32 cellular contexts compared by ENCODE assay signal in the genomic region with DNA sequence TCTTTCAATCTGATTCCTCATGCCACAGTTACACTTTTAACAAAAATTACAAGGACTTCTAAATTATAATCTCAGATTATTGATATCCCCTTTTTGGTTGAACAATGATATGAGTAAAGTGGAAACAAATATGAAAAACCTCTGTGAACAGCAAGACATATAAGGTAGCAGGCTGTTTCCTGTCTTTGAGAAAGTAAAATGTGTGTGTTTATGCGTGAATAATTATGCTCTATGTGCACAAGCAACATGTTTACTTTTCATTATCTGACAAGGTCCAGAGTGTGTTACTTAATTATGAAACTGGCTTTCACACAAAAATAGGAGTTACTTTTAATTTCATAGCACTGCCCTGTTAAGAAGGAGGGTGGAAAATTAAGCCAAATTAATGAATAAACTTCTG. TPM values are rescaled to one million over a fixed set of nuclear protein-coding genes. Genes with fewer than 3 reads are reported as not detected.
DNase-seq lines count a peak whose midpoint lies in the region; ATAC-seq and TF ChIP-seq lines count a peak whose summit lies in the region.
"Had no signal": no experiment of that assay in that cellular context is flagged by ENCODE, and none has a peak within 500 bp of the region (broad histone marks: within the 10 kb centered on the region; RNA-seq: fewer than 3 reads in every experiment).

No MANE protein-coding gene starts in this region.

- BruUV-seq in MCF 10A (replicated peaks; lab: Mats Ljungman, UMichigan): no TSS peak

- no peak overlapping the region for H3K27ac ChIP-seq in substantia nigra (ENCODE audit: low read depth, low read length, poor library complexity, severe bottlenecking)
- H3K27ac ChIP-seq: breast epithelium, esophagus squamous epithelium, foreskin keratinocyte, heart left ventricle, ovary, Peyer's patch, upper lobe of left lung had no signal

- H3K9me3 Mint-ChIP-seq in T-helper 2 cell treated with Interferon-gamma antibody and Interleukin-4, amounts not matched to agents 5 μg/mL and 100 μg/mL, for 36 hours: no peaks in the 10 kb centered on the region
- H3K9me3 Mint-ChIP-seq in MCF 10A (ENCODE audit: unreplicated experiment): no peaks in the 10 kb centered on the region
- H3K9me3 Mint-ChIP-seq: neural crest cell; stimulated activated memory B cell treated with anti-CD40 and anti-IgM and Interleukin-4, amounts not matched to agents 10 μg/mL and 1 μg/mL and 100 μg/mL, for 72 hours had no signal

- no peaks in the 10 kb centered on the region for H3K27me3 Mint-ChIP-seq in T-helper 2 cell treated with Interferon-gamma antibody and Interleukin-4, amounts not matched to agents 5 μg/mL and 100 μg/mL, for 36 hours (ENCODE audit: low read depth)
- H3K27me3 Mint-ChIP-seq in MCF 10A (ENCODE audit: insufficient read depth, unreplicated experiment): no peaks in the 10 kb centered on the region
- H3K27me3 Mint-ChIP-seq: activated naive CD8-positive, alpha-beta T cell; stimulated activated memory B cell treated with anti-CD40 and anti-IgM and Interleukin-4, amounts not matched to agents 10 μg/mL and 1 μg/mL and 100 μg/mL, for 72 hours had no signal

- TF ChIP-seq CTCF in MCF 10A (IDR thresholded peaks at IDR 0.05; ENCODE audit: unreplicated experiment): no peak

- peaks cover 16% of the 10 kb centered on the region for H3K4me1 Mint-ChIP-seq in T-helper 2 cell treated with Interferon-gamma antibody and Interleukin-4, amounts not matched to agents 5 μg/mL and 100 μg/mL, for 36 hours (ENCODE audit: low read depth)
- no peaks in the 10 kb centered on the region for H3K4me1 Mint-ChIP-seq in MCF 10A (ENCODE audit: insufficient read depth, unreplicated experiment)
- H3K4me1 Mint-ChIP-seq: CD14-positive monocyte, neural crest cell had no signal

- CTCF ChIA-PET in MCF 10A (lab: Yijun Ruan, JAX): no interaction called here

- ATAC-seq in GM21360 (IDR thresholded peaks at IDR 0.05; ENCODE audit: unreplicated experiment) (peak; percentile 51), HG03378 (IDR thresholded peaks at IDR 0.05; ENCODE audit: unreplicated experiment) (peak; percentile 53)
- ATAC-seq: activated CD8-positive, alpha-beta T cell treated with anti-CD3 and anti-CD28 coated beads, Interleukin-2, amount 10 ng/mL, durations not matched to agents 7 days and 5 days; foreskin keratinocyte; heart left ventricle; HepG2; left ventricle myocardium superior; stimulated activated memory B cell treated with anti-CD40 and anti-IgM and Interleukin-4, amounts not matched to agents 10 μg/mL and 1 μg/mL and 100 μg/mL, for 72 hours had no signal

- H3K4me3 Mint-ChIP-seq in T-helper 2 cell treated with Interferon-gamma antibody and Interleukin-4, amounts not matched to agents 5 μg/mL and 100 μg/mL, for 36 hours: peak overlapping the region; percentile 9
- H3K4me3 Mint-ChIP-seq in MCF 10A (ENCODE audit: unreplicated experiment): no peak overlapping the region
- H3K4me3 Mint-ChIP-seq: activated CD8-positive, alpha-beta T cell treated with anti-CD3 and anti-CD28 coated beads, Interleukin-2, amount 10 ng/mL, durations not matched to agents 7 days and 5 days; activated naive CD8-positive, alpha-beta T cell; CD14-positive monocyte; neural crest cell; stimulated activated memory B cell treated with anti-CD40 and anti-IgM and Interleukin-4, amounts not matched to agents 10 μg/mL and 1 μg/mL and 100 μg/mL, for 72 hours had no signal

- intact Hi-C loops in MCF 10A (cut with micrococcal nuclease): no loop called here

- H3K36me3 Mint-ChIP-seq in T-helper 2 cell treated with Interferon-gamma antibody and Interleukin-4, amounts not matched to agents 5 μg/mL and 100 μg/mL, for 36 hours (ENCODE audit: low read depth): no peaks in the 10 kb centered on the region
- H3K36me3 Mint-ChIP-seq in MCF 10A (ENCODE audit: insufficient read depth, unreplicated experiment): no peaks in the 10 kb centered on the region
- H3K36me3 Mint-ChIP-seq: activated naive CD8-positive, alpha-beta T cell; CD14-positive monocyte; stimulated activated memory B cell treated with anti-CD40 and anti-IgM and Interleukin-4, amounts not matched to agents 10 μg/mL and 1 μg/mL and 100 μg/mL, for 72 hours had no signal

- POLR2A ChIA-PET in MCF 10A (lab: Yijun Ruan, JAX): no interaction called here

- DNase-seq in NCI-H1436 (lab: John Stamatoyannopoulos, UW): peak; percentile 15
- DNase-seq in NCI-H1436 treated with DMSO at 0.1 percent for 48 hours (lab: John Stamatoyannopoulos, UW): no peak
- no peak for DNase-seq in T-helper 2 cell treated with Interferon-gamma antibody and Interleukin-4, amounts not matched to agents 5 μg/mL and 100 μg/mL, for 36 hours (ENCODE audit: low spot score)
- no peak for DNase-seq in substantia nigra (lab: John Stamatoyannopoulos, UW)
- DNase-seq in COLO668 (lab: John Stamatoyannopoulos, UW; ENCODE audit: unreplicated experiment): no peak
- DNase-seq in MCF 10A (ENCODE audit: unreplicated experiment): no peak
- DNase-seq: 8988T; activated CD4-positive, alpha-beta T cell treated with anti-CD3 and anti-CD28 coated beads for 1 hour; activated CD8-positive, alpha-beta T cell treated with anti-CD3 and anti-CD28 coated beads, Interleukin-2, amount 10 ng/mL, durations not matched to agents 7 days and 5 days; activated T-cell treated with anti-CD3 and anti-CD28 coated beads for 4 hours; Calu3; DMS79 treated with DMSO at 0.1 percent for 48 hours; esophagus squamous epithelium; foreskin keratinocyte; GF-D8; heart left ventricle; islet precursor cell; left ventricle myocardium superior; mesendoderm; NCI-H1930; Peyer's patch; SHP77; upper lobe of left lung had no signal

- no peak overlapping the region for H3K27ac Mint-ChIP-seq in T-helper 2 cell treated with Interferon-gamma antibody and Interleukin-4, amounts not matched to agents 5 μg/mL and 100 μg/mL, for 36 hours
- H3K27ac Mint-ChIP-seq in MCF 10A (ENCODE audit: low read depth, unreplicated experiment): no peak overlapping the region
- H3K27ac Mint-ChIP-seq: activated CD8-positive, alpha-beta T cell treated with anti-CD3 and anti-CD28 coated beads, Interleukin-2, amount 10 ng/mL, durations not matched to agents 7 days and 5 days; activated naive CD8-positive, alpha-beta T cell; CD14-positive monocyte; stimulated activated memory B cell treated with anti-CD40 and anti-IgM and Interleukin-4, amounts not matched to agents 10 μg/mL and 1 μg/mL and 100 μg/mL, for 72 hours had no signal

RNA-seq across cellular contexts. Expression of gene DDIT4L, which starts 43.1 kb away (rescaled TPM):
- 0.22 and 0.23 TPM in 2 replicates for total RNA-seq in MCF 10A (2022)
- total RNA-seq: activated CD8-positive, alpha-beta T cell treated with anti-CD3 and anti-CD28 coated beads, Interleukin-2, amount 10 ng/mL, durations not matched to agents 7 days and 5 days; HepG2 had no signal
